Comparison of ENCODE assay signal across 39 cellular contexts in genomic region chr9:116629700-116630099, GRCh38.
"Had no signal": no experiment of that assay in that cellular context is flagged by ENCODE, and none has a peak within 500 bp of the region (broad histone marks: within the 10 kb centered on the region; RNA-seq: fewer than 3 reads in every experiment).

No MANE protein-coding gene starts in this region.

- H3K27ac Mint-ChIP-seq: activated B cell treated with CpG ODN at 0.5 μM for 24 hours; activated CD4-positive, alpha-beta memory T cell treated with anti-CD3 and anti-CD28 coated beads for 36 hours; activated CD4-positive, alpha-beta T cell treated with anti-CD3 and anti-CD28 coated beads, Interleukin-2, amount 10 ng/mL, durations not matched to agents 24 days and 14 days; activated CD8-positive, alpha-beta T cell treated with anti-CD3 and anti-CD28 coated beads for 36 hours; activated naive CD4-positive, alpha-beta T cell treated with anti-CD3 and anti-CD28 coated beads for 36 hours; activated naive CD4-positive, alpha-beta T cell treated with anti-CD3 and anti-CD28 coated beads, Interleukin-2, amount 50 U/mL, for 72 hours; activated naive CD8-positive, alpha-beta T cell treated with anti-CD3 and anti-CD28 coated beads, Interleukin-2, amount 10 ng/mL, durations not matched to agents 7 days and 5 days; activated naive CD8-positive, alpha-beta T cell treated with anti-CD3 and anti-CD28 coated beads, Interleukin-2, amount 50 U/mL, for 24 hours; activated T-cell treated with anti-CD3 and anti-CD28 coated beads, Interleukin-2, amount 50 U/mL, for 72 hours; activated T-helper 1 cell treated with anti-CD3 and anti-CD28 coated beads, Interleukin-12 subunit alpha, Interleukin-12 subunit beta, Interleukin-2, Interleukin-4 antibody, amounts not matched to agents 30 ng/mL and 10 ng/mL and 1 ng/mL, durations not matched to agents 14 hours and 24 hours and 36 hours; activated T-helper 17 cell treated with anti-CD3 and anti-CD28 coated beads, Interleukin-2, amount 50 U/mL, for 72 hours; brain; T-helper 1 cell treated with Interleukin-12 subunit alpha and Interleukin-12 subunit beta and Interleukin-4 antibody, amounts not matched to agents 30 μg/mL and 1 μg/mL, for 36 hours; T-helper 2 cell treated with Interferon-gamma antibody and Interleukin-4, amounts not matched to agents 5 μg/mL and 100 μg/mL, for 36 hours had no signal

- H3K4me1 ChIP-seq: ascending aorta had no signal

- FAIRE-seq: bronchial epithelial cell, TTC549 had no signal

- H3K27me3 Mint-ChIP-seq: activated B cell treated with CpG ODN at 0.5 μM for 24 hours; activated CD4-positive, alpha-beta memory T cell treated with anti-CD3 and anti-CD28 coated beads for 36 hours; activated CD4-positive, alpha-beta T cell treated with anti-CD3 and anti-CD28 coated beads, Interleukin-2, amount 10 ng/mL, durations not matched to agents 24 days and 14 days; activated CD8-positive, alpha-beta T cell treated with anti-CD3 and anti-CD28 coated beads for 36 hours; activated naive CD8-positive, alpha-beta T cell treated with anti-CD3 and anti-CD28 coated beads, Interleukin-2, amount 10 ng/mL, durations not matched to agents 7 days and 5 days; activated naive CD8-positive, alpha-beta T cell treated with anti-CD3 and anti-CD28 coated beads, Interleukin-2, amount 50 U/mL, for 24 hours; activated T-helper 17 cell treated with anti-CD3 and anti-CD28 coated beads, Interleukin-2, amount 50 U/mL, for 72 hours; brain; central memory CD8-positive, alpha-beta T cell had no signal

- H3K27me3 ChIP-seq: ascending aorta, cardiac muscle cell had no signal

- DNase-seq: activated B cell treated with CpG ODN at 0.5 μM for 24 hours; activated CD4-positive, alpha-beta memory T cell treated with anti-CD3 and anti-CD28 coated beads for 36 hours; activated CD4-positive, alpha-beta T cell treated with anti-CD3 and anti-CD28 coated beads for 4 hours; activated CD4-positive, alpha-beta T cell treated with anti-CD3 and anti-CD28 coated beads, Interleukin-2, amount 10 ng/mL, durations not matched to agents 24 days and 14 days; activated CD4-positive, alpha-beta T cell treated with anti-CD3 and anti-CD28 coated beads, Interleukin-2, amount 50 U/mL, for 1 hour; activated CD4-positive, alpha-beta T cell treated with anti-CD3 and anti-CD28 coated beads, Interleukin-2, amount 50 U/mL, for 4 hours; activated CD4-positive, CD25-positive, alpha-beta regulatory T cell treated with anti-CD3 and anti-CD28 coated beads, Interleukin-2, amount 50 U/mL, for 72 hours; activated CD8-positive, alpha-beta memory T cell treated with anti-CD3 and anti-CD28 coated beads, Interleukin-2, amount 50 U/mL, for 4 hours; activated CD8-positive, alpha-beta T cell treated with anti-CD3 and anti-CD28 coated beads for 36 hours; activated effector memory CD4-positive, alpha-beta T cell treated with anti-CD3 and anti-CD28 coated beads, Interleukin-2, amount 50 U/mL, for 16 hours; activated gamma-delta T cell treated with Interleukin-2 at 50 U/mL for 16 hours; activated naive CD4-positive, alpha-beta T cell; activated naive CD4-positive, alpha-beta T cell treated with anti-CD3 and anti-CD28 coated beads for 36 hours; activated naive CD4-positive, alpha-beta T cell treated with anti-CD3 and anti-CD28 coated beads, Interleukin-2, amount 50 U/mL, for 16 hours; activated naive CD8-positive, alpha-beta T cell treated with anti-CD3 and anti-CD28 coated beads, Interleukin-2, amount 10 ng/mL, durations not matched to agents 7 days and 5 days; activated naive CD8-positive, alpha-beta T cell treated with anti-CD3 and anti-CD28 coated beads, Interleukin-2, amount 50 U/mL, for 24 hours; activated T-cell treated with anti-CD3 and anti-CD28 coated beads for 4 hours; activated T-cell treated with anti-CD3 and anti-CD28 coated beads, Interleukin-2, amount 50 U/mL, for 1 hour; activated T-cell treated with anti-CD3 and anti-CD28 coated beads, Interleukin-2, amount 50 U/mL, for 4 hours; activated T-cell treated with anti-CD3 and anti-CD28 coated beads, Interleukin-2, amount 50 U/mL, for 72 hours; amygdala; anterior cingulate cortex; caudate nucleus; cerebellar nuclear complex; T-helper 1 cell; T-helper 2 cell; T-helper 9 cell had no signal

- H3K4me1 Mint-ChIP-seq: activated B cell treated with CpG ODN at 0.5 μM for 24 hours; activated CD4-positive, alpha-beta T cell treated with anti-CD3 and anti-CD28 coated beads, Interleukin-2, amount 10 ng/mL, durations not matched to agents 24 days and 14 days; activated naive CD8-positive, alpha-beta T cell treated with anti-CD3 and anti-CD28 coated beads, Interleukin-2, amount 10 ng/mL, durations not matched to agents 7 days and 5 days; activated T-helper 17 cell treated with anti-CD3 and anti-CD28 coated beads, Interleukin-2, amount 50 U/mL, for 72 hours; central memory CD8-positive, alpha-beta T cell had no signal

- H3K9me3 Mint-ChIP-seq: activated B cell treated with CpG ODN at 0.5 μM for 24 hours; activated CD4-positive, alpha-beta memory T cell treated with anti-CD3 and anti-CD28 coated beads for 36 hours; activated CD8-positive, alpha-beta T cell treated with anti-CD3 and anti-CD28 coated beads for 36 hours; activated naive CD4-positive, alpha-beta T cell treated with anti-CD3 and anti-CD28 coated beads for 36 hours; activated naive CD4-positive, alpha-beta T cell treated with anti-CD3 and anti-CD28 coated beads, Interleukin-2, amount 50 U/mL, for 72 hours; activated naive CD8-positive, alpha-beta T cell treated with anti-CD3 and anti-CD28 coated beads, Interleukin-2, amount 10 ng/mL, durations not matched to agents 7 days and 5 days; activated naive CD8-positive, alpha-beta T cell treated with anti-CD3 and anti-CD28 coated beads, Interleukin-2, amount 50 U/mL, for 24 hours; activated T-cell treated with anti-CD3 and anti-CD28 coated beads, Interleukin-2, amount 50 U/mL, for 4 hours; activated T-helper 1 cell treated with anti-CD3 and anti-CD28 coated beads, Interleukin-12 subunit alpha, Interleukin-12 subunit beta, Interleukin-2, Interleukin-4 antibody, amounts not matched to agents 30 ng/mL and 10 ng/mL and 1 ng/mL, durations not matched to agents 14 hours and 24 hours and 36 hours; activated T-helper 17 cell treated with anti-CD3 and anti-CD28 coated beads, Interleukin-2, amount 50 U/mL, for 72 hours; central memory CD8-positive, alpha-beta T cell; T-helper 1 cell treated with Interleukin-12 subunit alpha and Interleukin-12 subunit beta and Interleukin-4 antibody, amounts not matched to agents 30 μg/mL and 1 μg/mL, for 36 hours; T-helper 2 cell treated with Interferon-gamma antibody and Interleukin-4, amounts not matched to agents 5 μg/mL and 100 μg/mL, for 36 hours had no signal

- H3K36me3 ChIP-seq: ascending aorta, cardiac muscle cell had no signal

- H3K36me3 Mint-ChIP-seq: activated naive CD4-positive, alpha-beta T cell treated with anti-CD3 and anti-CD28 coated beads, Interleukin-2, amount 50 U/mL, for 72 hours; brain had no signal

- H3K4me3 Mint-ChIP-seq: activated B cell treated with CpG ODN at 0.5 μM for 24 hours; activated CD4-positive, alpha-beta memory T cell treated with anti-CD3 and anti-CD28 coated beads for 36 hours; activated CD4-positive, alpha-beta T cell treated with anti-CD3 and anti-CD28 coated beads, Interleukin-2, amount 10 ng/mL, durations not matched to agents 24 days and 14 days; activated CD8-positive, alpha-beta T cell treated with anti-CD3 and anti-CD28 coated beads for 36 hours; activated naive CD4-positive, alpha-beta T cell treated with anti-CD3 and anti-CD28 coated beads for 36 hours; activated naive CD8-positive, alpha-beta T cell treated with anti-CD3 and anti-CD28 coated beads, Interleukin-2, amount 10 ng/mL, durations not matched to agents 7 days and 5 days; activated naive CD8-positive, alpha-beta T cell treated with anti-CD3 and anti-CD28 coated beads, Interleukin-2, amount 50 U/mL, for 24 hours; activated T-cell treated with anti-CD3 and anti-CD28 coated beads, Interleukin-2, amount 50 U/mL, for 4 hours; activated T-cell treated with anti-CD3 and anti-CD28 coated beads, Interleukin-2, amount 50 U/mL, for 72 hours; activated T-helper 1 cell treated with anti-CD3 and anti-CD28 coated beads, Interleukin-12 subunit alpha, Interleukin-12 subunit beta, Interleukin-2, Interleukin-4 antibody, amounts not matched to agents 30 ng/mL and 10 ng/mL and 1 ng/mL, durations not matched to agents 14 hours and 24 hours and 36 hours; activated T-helper 17 cell treated with anti-CD3 and anti-CD28 coated beads, Interleukin-2, amount 50 U/mL, for 72 hours; brain; central memory CD8-positive, alpha-beta T cell; T-helper 1 cell treated with Interleukin-12 subunit alpha and Interleukin-12 subunit beta and Interleukin-4 antibody, amounts not matched to agents 30 μg/mL and 1 μg/mL, for 36 hours; T-helper 2 cell treated with Interferon-gamma antibody and Interleukin-4, amounts not matched to agents 5 μg/mL and 100 μg/mL, for 36 hours had no signal

- H3K27ac ChIP-seq: ascending aorta, cardiac muscle cell, VCaP had no signal

- H3K9me3 ChIP-seq: ascending aorta had no signal

- ATAC-seq: activated CD8-positive, alpha-beta T cell treated with anti-CD3 and anti-CD28 coated beads for 36 hours; activated naive CD4-positive, alpha-beta T cell treated with anti-CD3 and anti-CD28 coated beads, Interleukin-2, amount 50 U/mL, for 72 hours; activated naive CD8-positive, alpha-beta T cell treated with anti-CD3 and anti-CD28 coated beads, Interleukin-2, amount 50 U/mL, for 24 hours; activated T-cell treated with anti-CD3 and anti-CD28 coated beads, Interleukin-2, amount 50 U/mL, for 4 hours; activated T-cell treated with anti-CD3 and anti-CD28 coated beads, Interleukin-2, amount 50 U/mL, for 72 hours; activated T-helper 17 cell treated with anti-CD3 and anti-CD28 coated beads, Interleukin-2, amount 50 U/mL, for 72 hours had no signal

- H3K4me3 ChIP-seq: ascending aorta, cardiac muscle cell had no signal
